21 cellular contexts compared by ENCODE assay signal in the genomic region with DNA sequence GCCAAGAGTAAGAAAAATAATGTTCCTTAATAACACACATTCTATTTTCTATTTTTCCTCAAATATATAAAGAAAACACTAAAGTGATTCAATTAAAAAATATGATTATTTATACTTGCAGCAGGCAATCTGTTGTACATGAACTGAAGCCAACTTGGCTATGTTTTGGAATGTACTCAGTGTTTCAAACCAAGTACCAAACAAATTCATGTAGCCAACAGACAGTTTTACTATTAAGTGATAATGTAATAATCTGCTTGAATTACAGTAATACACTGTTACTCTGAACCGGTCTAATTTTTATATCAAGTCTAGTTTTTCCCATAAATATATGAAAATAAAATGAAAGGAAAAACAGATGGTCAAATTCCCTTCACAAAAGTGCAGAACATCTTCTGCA.
"Had no signal": no experiment of that assay in that cellular context is flagged by ENCODE, and none has a peak within 500 bp of the region (broad histone marks: within the 10 kb centered on the region; RNA-seq: fewer than 3 reads in every experiment).

No MANE protein-coding gene starts in this region.

- H3K4me3 Mint-ChIP-seq: activated B cell treated with CpG ODN at 0.5 μM for 24 hours; activated CD8-positive, alpha-beta T cell treated with anti-CD3 and anti-CD28 coated beads for 36 hours; activated naive CD8-positive, alpha-beta T cell treated with anti-CD3 and anti-CD28 coated beads, Interleukin-2, amount 10 ng/mL, durations not matched to agents 7 days and 5 days; activated T-cell treated with anti-CD3 and anti-CD28 coated beads, Interleukin-2, amount 50 U/mL, for 72 hours; naive thymus-derived CD4-positive, alpha-beta T cell; stimulated activated naive B cell treated with anti-CD40 and anti-IgM and Interleukin-4, amounts not matched to agents 10 μg/mL and 1 μg/mL and 100 μg/mL, for 72 hours had no signal

- FAIRE-seq: frontal cortex, TTC549 had no signal

- H3K27me3 ChIP-seq: breast epithelium, neutrophil, tibial nerve had no signal

- H3K27me3 Mint-ChIP-seq: activated B cell treated with CpG ODN at 0.5 μM for 24 hours; activated CD8-positive, alpha-beta T cell treated with anti-CD3 and anti-CD28 coated beads for 36 hours; activated naive CD8-positive, alpha-beta T cell treated with anti-CD3 and anti-CD28 coated beads, Interleukin-2, amount 10 ng/mL, durations not matched to agents 7 days and 5 days; naive thymus-derived CD4-positive, alpha-beta T cell; stimulated activated naive B cell treated with anti-CD40 and anti-IgM and Interleukin-4, amounts not matched to agents 10 μg/mL and 1 μg/mL and 100 μg/mL, for 72 hours had no signal

- H3K4me1 ChIP-seq: breast epithelium had no signal

- H3K9me3 Mint-ChIP-seq: activated B cell treated with CpG ODN at 0.5 μM for 24 hours; activated CD8-positive, alpha-beta T cell treated with anti-CD3 and anti-CD28 coated beads for 36 hours; activated naive CD8-positive, alpha-beta T cell treated with anti-CD3 and anti-CD28 coated beads, Interleukin-2, amount 10 ng/mL, durations not matched to agents 7 days and 5 days; activated T-cell treated with anti-CD3 and anti-CD28 coated beads, Interleukin-2, amount 50 U/mL, for 72 hours; naive thymus-derived CD4-positive, alpha-beta T cell; stimulated activated naive B cell treated with anti-CD40 and anti-IgM and Interleukin-4, amounts not matched to agents 10 μg/mL and 1 μg/mL and 100 μg/mL, for 72 hours had no signal

- H3K4me1 Mint-ChIP-seq: activated naive CD8-positive, alpha-beta T cell treated with anti-CD3 and anti-CD28 coated beads, Interleukin-2, amount 10 ng/mL, durations not matched to agents 7 days and 5 days had no signal

- ATAC-seq: activated CD8-positive, alpha-beta T cell treated with anti-CD3 and anti-CD28 coated beads for 36 hours; activated T-cell treated with anti-CD3 and anti-CD28 coated beads, Interleukin-2, amount 50 U/mL, for 72 hours; naive thymus-derived CD4-positive, alpha-beta T cell; stimulated activated naive B cell treated with anti-CD40 and anti-IgM and Interleukin-4, amounts not matched to agents 10 μg/mL and 1 μg/mL and 100 μg/mL, for 72 hours had no signal

- H3K27ac ChIP-seq: breast epithelium, neutrophil had no signal

- H3K4me3 ChIP-seq: breast epithelium, tibial nerve had no signal

- H3K9me3 ChIP-seq: breast epithelium, neutrophil, tibial nerve had no signal

- H3K27ac Mint-ChIP-seq: activated B cell treated with CpG ODN at 0.5 μM for 24 hours; activated CD8-positive, alpha-beta T cell treated with anti-CD3 and anti-CD28 coated beads for 36 hours; activated naive CD8-positive, alpha-beta T cell treated with anti-CD3 and anti-CD28 coated beads, Interleukin-2, amount 10 ng/mL, durations not matched to agents 7 days and 5 days; activated T-cell treated with anti-CD3 and anti-CD28 coated beads, Interleukin-2, amount 50 U/mL, for 72 hours; naive thymus-derived CD4-positive, alpha-beta T cell; stimulated activated naive B cell treated with anti-CD40 and anti-IgM and Interleukin-4, amounts not matched to agents 10 μg/mL and 1 μg/mL and 100 μg/mL, for 72 hours had no signal

- DNase-seq: activated B cell treated with CpG ODN at 0.5 μM for 24 hours; activated CD4-positive, alpha-beta T cell treated with anti-CD3 and anti-CD28 coated beads for 48 hours; activated CD8-positive, alpha-beta memory T cell treated with anti-CD3 and anti-CD28 coated beads, Interleukin-2, amount 50 U/mL, for 48 hours; activated CD8-positive, alpha-beta T cell treated with anti-CD3 and anti-CD28 coated beads for 36 hours; activated gamma-delta T cell; activated naive CD8-positive, alpha-beta T cell treated with anti-CD3 and anti-CD28 coated beads, Interleukin-2, amount 10 ng/mL, durations not matched to agents 7 days and 5 days; activated T-cell treated with anti-CD3 and anti-CD28 coated beads, Interleukin-2, amount 50 U/mL, for 72 hours; anterior cingulate cortex; erythroblast; islet precursor cell; mammary epithelial cell; naive thymus-derived CD4-positive, alpha-beta T cell; posterior cingulate gyrus; retina; stimulated activated CD4-positive, alpha-beta T cell treated with anti-CD3 and anti-CD28 coated beads, Interleukin-2, amount 100 ng/mL, for 48 hours; stimulated activated naive B cell treated with anti-CD40 and anti-IgM and Interleukin-4, amounts not matched to agents 10 μg/mL and 1 μg/mL and 100 μg/mL, for 72 hours had no signal
